23 cellular contexts compared by ENCODE assay signal in the genomic region with DNA sequence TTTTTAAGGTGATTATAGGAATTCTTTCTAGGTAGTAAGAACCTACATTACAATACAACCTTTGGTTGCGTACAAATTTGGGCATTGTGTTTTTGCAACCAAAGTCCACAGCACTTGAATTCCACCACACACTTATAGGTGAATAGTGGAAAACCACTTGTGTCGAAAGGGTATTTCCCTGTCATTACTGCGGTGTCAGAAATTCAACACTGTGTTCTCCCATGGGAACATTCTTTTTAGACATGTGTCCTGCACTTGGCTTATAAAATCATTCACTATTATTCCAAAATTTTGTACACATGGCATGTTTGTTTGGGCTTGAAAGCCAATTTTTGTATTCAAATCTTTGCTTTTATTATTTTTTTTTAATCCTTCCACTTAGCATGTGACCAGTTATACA.
A peak's percentile ranks its signal among the peaks of the same experiment; 100 is the strongest.
DNase-seq lines count a peak whose midpoint lies in the region; ATAC-seq, FAIRE-seq and TF ChIP-seq lines count a peak whose summit lies in the region.
"Had no signal": no experiment of that assay in that cellular context is flagged by ENCODE, and none has a peak within 500 bp of the region (broad histone marks: within the 10 kb centered on the region; RNA-seq: fewer than 3 reads in every experiment).

No MANE protein-coding gene starts in this region.

- no peak for TF ChIP-seq RAD21 in SK-N-SH (IDR thresholded peaks at IDR 0.05; ENCODE audit: low read length)
- TF ChIP-seq RAD21 in GM12878 (IDR thresholded peaks at IDR 0.05; ENCODE audit: insufficient read depth, low read depth, low read length), result no peak

- TF ChIP-seq CTCF in SK-N-SH (IDR thresholded peaks at IDR 0.05), result no peak
- TF ChIP-seq CTCF in GM12878 (IDR thresholded peaks at IDR 0.05 in 2 of 3, conservative IDR thresholded peaks at IDR 0.05 in 1 of 3; ENCODE audit: control insufficient read depth in 2 of 3, extremely low read depth in 1 of 3, insufficient read depth in 1 of 3, low read depth in 3 of 3, low read length in 3 of 3), result no peak
- no peak for TF ChIP-seq CTCF in osteoblast (IDR thresholded peaks at IDR 0.05; ENCODE audit: extremely low read depth, low read depth, low read length)

- POLR2A ChIA-PET in SK-N-SH (lab: Yijun Ruan, JAX) (no interaction called here), GM12878 (lab: Charles Lee) (no interaction called here)

- intact Hi-C loops in GM12878 (cut with micrococcal nuclease; ENCODE audit: unreplicated experiment), result loop anchor here (10.0 kb wide), 1 partner anchor 264 kb away; no protein-coding TSS in a partner anchor

- H2AFZ ChIP-seq in SK-N-SH (ENCODE audit: low read depth) (no peak overlapping the region), GM23248 (0 out of 2 replicates have a peak overlapping the region, but pooled peaks have one; percentile 1), GM12878 (ENCODE audit: control insufficient read depth, low read depth, low read length) (no peak overlapping the region), osteoblast (ENCODE audit: low read length) (no peak overlapping the region)
- H2AFZ ChIP-seq: GM23338 had no signal

- H3K4me1 ChIP-seq in SK-N-SH (ENCODE audit: control insufficient read depth in 1 of 2, insufficient read depth in 2 of 2, low read depth in 1 of 2, low read length in 1 of 2) (peaks cover 0 to 7% of the 10 kb centered on the region in 2 experiments; a peak in 2 of 4 replicates), GM23248 (ENCODE audit: insufficient read depth) (peaks cover 42% of the 10 kb centered on the region), GM12878 (ENCODE audit: control insufficient read depth, insufficient read depth, low read length) (peaks cover 13% of the 10 kb centered on the region), osteoblast (ENCODE audit: insufficient read depth, low read length) (peaks cover 42% of the 10 kb centered on the region)
- H3K4me1 ChIP-seq: BLaER1, Caco-2 had no signal

- in situ Hi-C loops in GM23248 (cut with MboI), result no loop called here
- in situ Hi-C loops in GM12878 (cut with MboI), result no loop called here
- in situ Hi-C loops in G401 (cut with HindIII; ENCODE audit: low sequenced_read_pairs), result no loop called here

- no peak overlapping the region for H3K27ac ChIP-seq in SK-N-SH (ENCODE audit: low read depth in 2 of 2, low read length in 1 of 2)
- no peak overlapping the region for H3K27ac ChIP-seq in GM23248
- no peak overlapping the region for H3K27ac ChIP-seq in GM12878 (ENCODE audit: control insufficient read depth, insufficient read depth)
- peak overlapping the region; percentile 15 for H3K27ac ChIP-seq in osteoblast (ENCODE audit: low read depth, low read length)
- H3K27ac ChIP-seq: 22Rv1, BLaER1, C4-2B had no signal

- RAD21 ChIA-PET in GM12878 (lab: Charles Lee; ENCODE audit: unreplicated experiment), result no interaction called here

- TF ChIP-seq EP300 in SK-N-SH (IDR thresholded peaks at IDR 0.05; ENCODE audit: borderline replicate concordance in 1 of 2, low read depth in 1 of 2, low read length in 1 of 2), result no peak
- no peak for TF ChIP-seq EP300 in GM12878 (IDR thresholded peaks at IDR 0.05; ENCODE audit: borderline replicate concordance in 1 of 2, control insufficient read depth in 1 of 2, low read depth in 2 of 2, low read length in 2 of 2)

- H3K9me3 ChIP-seq in SK-N-SH (no peaks in the 10 kb centered on the region), GM23248 (ENCODE audit: low read depth) (no peaks in the 10 kb centered on the region), GM12878 (replicated peaks; ENCODE audit: control insufficient read depth, insufficient read depth, low read length) (no peaks in the 10 kb centered on the region; the same call in 2 of the 3 replicates), osteoblast (ENCODE audit: low read depth, low read length) (no peaks in the 10 kb centered on the region)
- H3K9me3 ChIP-seq: BLaER1, Caco-2 had no signal

- H4K20me1 ChIP-seq in SK-N-SH (ENCODE audit: insufficient read depth), result no peaks in the 10 kb centered on the region
- H4K20me1 ChIP-seq in GM23248 (ENCODE audit: insufficient read depth), result no peaks in the 10 kb centered on the region
- no peaks in the 10 kb centered on the region for H4K20me1 ChIP-seq in GM12878 (ENCODE audit: control insufficient read depth, insufficient read depth)
- H4K20me1 ChIP-seq in osteoblast (ENCODE audit: insufficient read depth, low read length), result no peaks in the 10 kb centered on the region
- H4K20me1 ChIP-seq: BLaER1 had no signal

- no peak for TF ChIP-seq POLR2A in GM12878 (IDR thresholded peaks at IDR 0.05; ENCODE audit: low read depth, low read length)

- H3K4me2 ChIP-seq in SK-N-SH (0 out of 2 replicates have a peak overlapping the region, but pooled peaks have one; percentile 3), GM23248 (ENCODE audit: unreplicated experiment) (no peak overlapping the region), GM12878 (ENCODE audit: control insufficient read depth, insufficient read depth) (no peak overlapping the region), osteoblast (ENCODE audit: insufficient read depth, low read length) (peak overlapping the region; percentile 20)
- H3K4me2 ChIP-seq: BLaER1, GM23338 had no signal

- SMC1A ChIA-PET in GM12878 (lab: Charles Lee; ENCODE audit: uncharacterized antibody, unreplicated experiment), result interaction anchor here (0.9 to 2.1 kb wide), 4 partner anchors 9 to 17 kb away, joined by 3 to 7 read pairs (median 4); no protein-coding TSS in a partner anchor

- H3F3A ChIP-seq in SK-N-SH (replicated peaks; ENCODE audit: insufficient read depth), result peaks cover 41% of the 10 kb centered on the region
- peaks cover 37% of the 10 kb centered on the region for H3F3A ChIP-seq in GM23248 (ENCODE audit: insufficient read depth)

- CTCF ChIA-PET in SK-N-SH (lab: Yijun Ruan, JAX) (interaction anchor here (0.7 to 1.5 kb wide), 3 partner anchors 10 to 684 kb away, joined by 3 to 4 read pairs (median 3); no protein-coding TSS in a partner anchor), GM12878 (lab: Yijun Ruan, JAX) (no interaction called here)

- no TSS peak for BruUV-seq in GM12878 (replicated peaks; lab: Mats Ljungman, UMichigan)

- H3K79me2 ChIP-seq in SK-N-SH (ENCODE audit: insufficient read depth) (peaks cover 12% of the 10 kb centered on the region), GM23248 (ENCODE audit: insufficient read depth) (no peaks in the 10 kb centered on the region), GM12878 (ENCODE audit: control insufficient read depth, insufficient read depth, low read length) (no peaks in the 10 kb centered on the region; the same call in none of the 2 replicates), osteoblast (ENCODE audit: insufficient read depth, low read length) (no peaks in the 10 kb centered on the region)

- H3K27me3 ChIP-seq in SK-N-SH (ENCODE audit: insufficient read depth) (no peaks in the 10 kb centered on the region), GM23248 (replicated peaks; ENCODE audit: insufficient read depth) (no peaks in the 10 kb centered on the region), GM12878 (replicated peaks in 1 of 2; ENCODE audit: control insufficient read depth in 2 of 2, insufficient read depth in 2 of 2, low read length in 1 of 2) (no peaks in the 10 kb centered on the region), osteoblast (ENCODE audit: insufficient read depth, low read length) (no peaks in the 10 kb centered on the region)
- H3K27me3 ChIP-seq: BLaER1 had no signal

- H3K4me3 ChIP-seq in SK-N-SH (ENCODE audit: low read depth in 2 of 2, low read length in 1 of 2), result no peak overlapping the region
- H3K4me3 ChIP-seq in GM23248, result no peak overlapping the region
- no peak overlapping the region for H3K4me3 ChIP-seq in GM12878
- no peak overlapping the region for H3K4me3 ChIP-seq in osteoblast (ENCODE audit: insufficient read depth, low read length)
- H3K4me3 ChIP-seq: BLaER1, GM23338 had no signal

- WGBS in SK-N-SH (ENCODE audit: low lambda C conversion rate), result 24% methylated on average over 3 of the region's 3 CpGs
- WGBS in GM23248 (ENCODE audit: low coverage in 1 of 2, low lambda C conversion rate in 2 of 2, missing lambda C conversion rate in 2 of 2), 2 experiments, result 31% methylated on average over 3 of the region's 3 CpGs
- WGBS in GM12878 (ENCODE audit: insufficient coverage, insufficient replicate concordance, low lambda C conversion rate, missing lambda C conversion rate), result 16% methylated on average over 3 of the region's 3 CpGs

- no peaks in the 10 kb centered on the region for H3K9me2 ChIP-seq in SK-N-SH
- H3K9me2 ChIP-seq in GM23248 (ENCODE audit: insufficient read depth), result no peaks in the 10 kb centered on the region

- ATAC-seq in SK-N-SH treated with all-trans-retinoic acid at 6 μM for 48 hours (no peak), GM12878 (peak; percentile 50)
- ATAC-seq: CD8-positive, alpha-beta T cell; GM23338; HCT116 had no signal

- FAIRE-seq in GM12878 (lab: Jason Lieb, UNC), result peak; percentile 7
- FAIRE-seq: A204.1, GM12892, GM19239 had no signal

- no peak for DNase-seq in SK-N-SH
- no peak for DNase-seq in GM23248
- no peak for DNase-seq in GM12878 (ENCODE audit: low read depth, low spot score)
- DNase-seq in osteoblast (ENCODE audit: insufficient read length, low spot score, missing footprints), result no peak
- DNase-seq in G401 (ENCODE audit: low spot score), result no peak
- DNase-seq in activated CD8-positive, alpha-beta memory T cell treated with anti-CD3 and anti-CD28 coated beads for 24 hours, result no peak
- DNase-seq in NCI-H526 (lab: John Stamatoyannopoulos, UW), result no peak
- DNase-seq: Caco-2; CD4-positive, CD25-positive, alpha-beta regulatory T cell; CD8-positive, alpha-beta T cell; DMS153; DND-41; GDM1; H9 had no signal

- H3K9ac ChIP-seq in SK-N-SH (no peak overlapping the region), GM23248 (no peak overlapping the region), GM12878 (ENCODE audit: control insufficient read depth, insufficient read depth, low read length) (no peak overlapping the region)
- H3K9ac ChIP-seq: BLaER1 had no signal

- H3K36me3 ChIP-seq in SK-N-SH (replicated peaks in 1 of 2; ENCODE audit: control insufficient read depth in 1 of 2, insufficient read depth in 2 of 2, low read length in 1 of 2) (peaks cover 0 to 5% of the 10 kb centered on the region in 2 experiments), GM23248 (ENCODE audit: low read depth) (no peaks in the 10 kb centered on the region), GM12878 (ENCODE audit: control insufficient read depth in 2 of 2, insufficient read depth in 2 of 2, low read length in 1 of 2) (no peaks in the 10 kb centered on the region; a peak in 2 of 4 replicates), osteoblast (ENCODE audit: insufficient read depth, low read length) (no peaks in the 10 kb centered on the region)
- H3K36me3 ChIP-seq: BLaER1 had no signal

TF ChIP-seq in SK-N-SH, 30 proteins besides CTCF, POLR2A, EP300 and RAD21 (continues in another document):
- TF ChIP-seq EZH2phosphoT487 (IDR thresholded peaks at IDR 0.05; ENCODE audit: borderline replicate concordance, low read depth), result no peak
- TF ChIP-seq MEF2A (IDR thresholded peaks at IDR 0.05; ENCODE audit: borderline replicate concordance, low read depth), result no peak

TF ChIP-seq in GM12878, 131 proteins besides CTCF, POLR2A, EP300 and RAD21 (continues in another document):
- 0 out of 2 replicates have a peak, but pooled peaks have one; percentile 36 for TF ChIP-seq IKZF1 (conservative IDR thresholded peaks at IDR 0.05)
- TF ChIP-seq ZSCAN29 (IDR thresholded peaks at IDR 0.05), result no peak
- TF ChIP-seq SPI1 (IDR thresholded peaks at IDR 0.05; ENCODE audit: borderline replicate concordance, insufficient read depth, low read depth, low read length), result no peak

Comparison
In these comparisons a context has a peak if more than half of its experiments do, and no peak if none do; other contexts are left out.
1. H3K4me2 ChIP-seq: peak in SK-N-SH (single experiment) and osteoblast (single experiment); none in GM23248 (single experiment) and GM12878 (single experiment).